In genomic region chr13:99506632-99507031, GRCh38 we compare ENCODE assay signal across 8 cellular contexts. TPM values are rescaled to one million over a fixed set of nuclear protein-coding genes. Genes with fewer than 3 reads are reported as not detected.
DNase-seq lines count a peak whose midpoint lies in the region; ATAC-seq and TF ChIP-seq lines count a peak whose summit lies in the region.

No MANE protein-coding gene starts in this region.

- no peak overlapping the region for H2AFZ ChIP-seq in SK-N-SH (ENCODE audit: low read depth)

- TF ChIP-seq RAD21 in SK-N-SH (IDR thresholded peaks at IDR 0.05; ENCODE audit: low read length) = no peak

- 85% methylated on average over 2 of the region's 2 CpGs for WGBS in SK-N-SH (ENCODE audit: low lambda C conversion rate)

- no peak for TF ChIP-seq CTCF in DOHH2 (IDR thresholded peaks at IDR 0.05; ENCODE audit: low read depth, low read length, poor library complexity, severe bottlenecking)
- TF ChIP-seq CTCF in GM20000 (IDR thresholded peaks at IDR 0.05; ENCODE audit: extremely low read depth, missing control alignments) = no peak
- no peak for TF ChIP-seq CTCF in SK-N-SH (IDR thresholded peaks at IDR 0.05)

- no peaks in the 10 kb centered on the region for H3K9me3 Mint-ChIP-seq in effector memory CD8-positive, alpha-beta T cell

- H3K36me3 Mint-ChIP-seq in effector memory CD8-positive, alpha-beta T cell (ENCODE audit: insufficient read depth) = peaks cover 27% of the 10 kb centered on the region

- H3K4me3 ChIP-seq in DOHH2 (ENCODE audit: low read length) (peak overlapping the region; percentile 86), SK-N-SH (ENCODE audit: low read depth in 2 of 2, low read length in 1 of 2) (no peak overlapping the region)

- peaks cover 19% of the 10 kb centered on the region for H3K9me3 ChIP-seq in DOHH2 (ENCODE audit: control insufficient read depth, insufficient read depth, low read length)
- H3K9me3 ChIP-seq in SK-N-SH = no peaks in the 10 kb centered on the region

- H3K27ac ChIP-seq in DOHH2 (ENCODE audit: low read depth, low read length) (no peak overlapping the region), SK-N-SH (ENCODE audit: low read depth in 2 of 2, low read length in 1 of 2) (no peak overlapping the region)

- H3K27me3 ChIP-seq in DOHH2 (ENCODE audit: control insufficient read depth, low read length) (no peaks in the 10 kb centered on the region), SK-N-SH (ENCODE audit: insufficient read depth) (no peaks in the 10 kb centered on the region)

- peak overlapping the region in 1 of 2 donors; percentile 13 for H3K4me3 Mint-ChIP-seq in effector memory CD8-positive, alpha-beta T cell

- H4K20me1 ChIP-seq in DOHH2 (ENCODE audit: control insufficient read depth, insufficient read depth, low read depth, low read length) (0 out of 2 replicates have a peak, but pooled peaks cover 8% of the 10 kb centered on the region), SK-N-SH (ENCODE audit: insufficient read depth) (peaks cover 76% of the 10 kb centered on the region)

- peaks cover 100% of the 10 kb centered on the region for H3K79me2 ChIP-seq in DOHH2 (ENCODE audit: control insufficient read depth, low read length)
- peaks cover 100% of the 10 kb centered on the region for H3K79me2 ChIP-seq in SK-N-SH (ENCODE audit: insufficient read depth)

- peaks cover 44 to 80% of the 10 kb centered on the region in 2 donors for H3K4me1 Mint-ChIP-seq in effector memory CD8-positive, alpha-beta T cell (ENCODE audit: low read depth in 2 of 2)

- CTCF ChIA-PET in SK-N-SH (lab: Yijun Ruan, JAX) = interaction anchor here (1.3 kb wide), 1 partner anchor 69 kb away, joined by 3 read pairs; no protein-coding TSS in a partner anchor

- POLR2A ChIA-PET in SK-N-SH (lab: Yijun Ruan, JAX) = no interaction called here

- H3K9me2 ChIP-seq in DOHH2 (replicated peaks; ENCODE audit: control insufficient read depth, low read length) (no peaks in the 10 kb centered on the region), SK-N-SH (no peaks in the 10 kb centered on the region)

- no peak for TF ChIP-seq EP300 in SK-N-SH (IDR thresholded peaks at IDR 0.05; ENCODE audit: borderline replicate concordance in 1 of 2, low read depth in 1 of 2, low read length in 1 of 2)

- H3K4me2 ChIP-seq in DOHH2 (ENCODE audit: low read length) = peak overlapping the region; percentile 81
- no peak overlapping the region for H3K4me2 ChIP-seq in SK-N-SH

- DNase-seq in GM20000 (ENCODE audit: low spot score) = peak; percentile 40
- DNase-seq in effector memory CD8-positive, alpha-beta T cell = no peak
- DNase-seq in activated gamma-delta T cell treated with Interleukin-2 at 50 U/mL for 16 hours = no peak
- no peak for DNase-seq in SK-N-SH
- no peak for DNase-seq in DMS153 treated with DMSO at 0.1 percent for 48 hours (lab: John Stamatoyannopoulos, UW; ENCODE audit: unreplicated experiment)
- no peak for DNase-seq in NCI-H446 treated with DMSO at 0.1 percent for 48 hours (lab: John Stamatoyannopoulos, UW)

- H3K36me3 ChIP-seq in DOHH2 (ENCODE audit: control insufficient read depth, low read length) = peaks cover 59% of the 10 kb centered on the region
- peaks cover 2 to 19% of the 10 kb centered on the region in 2 experiments for H3K36me3 ChIP-seq in SK-N-SH (replicated peaks in 1 of 2; ENCODE audit: control insufficient read depth in 1 of 2, insufficient read depth in 2 of 2, low read length in 1 of 2)

- H3F3A ChIP-seq in DOHH2 (ENCODE audit: control insufficient read depth, insufficient read depth) (peaks cover 19% of the 10 kb centered on the region), SK-N-SH (replicated peaks; ENCODE audit: insufficient read depth) (peaks cover 4% of the 10 kb centered on the region)

- peak overlapping the region; percentile 44 to 85 for H3K27ac Mint-ChIP-seq in effector memory CD8-positive, alpha-beta T cell

- H3K27me3 Mint-ChIP-seq in effector memory CD8-positive, alpha-beta T cell = no peaks in the 10 kb centered on the region

- H3K9ac ChIP-seq in SK-N-SH = no peak overlapping the region

- ATAC-seq in HG03442 (IDR thresholded peaks at IDR 0.05; ENCODE audit: unreplicated experiment) = peak; percentile 81
- ATAC-seq in effector memory CD8-positive, alpha-beta T cell (replicated peaks) = no peak

- peaks cover 56% of the 10 kb centered on the region for H3K4me1 ChIP-seq in DOHH2 (ENCODE audit: control insufficient read depth, low read length)
- H3K4me1 ChIP-seq in SK-N-SH (ENCODE audit: control insufficient read depth in 1 of 2, insufficient read depth in 2 of 2, low read depth in 1 of 2, low read length in 1 of 2) = peaks cover 5 to 13% of the 10 kb centered on the region in 2 experiments; a peak in 2 of 4 replicates

TF ChIP-seq in SK-N-SH, 30 proteins besides CTCF, POLR2A, EP300 and RAD21:
- no peak for TF ChIP-seq MXI1 (IDR thresholded peaks at IDR 0.05; ENCODE audit: low read depth, low read length)
- TF ChIP-seq, protein P1, sequence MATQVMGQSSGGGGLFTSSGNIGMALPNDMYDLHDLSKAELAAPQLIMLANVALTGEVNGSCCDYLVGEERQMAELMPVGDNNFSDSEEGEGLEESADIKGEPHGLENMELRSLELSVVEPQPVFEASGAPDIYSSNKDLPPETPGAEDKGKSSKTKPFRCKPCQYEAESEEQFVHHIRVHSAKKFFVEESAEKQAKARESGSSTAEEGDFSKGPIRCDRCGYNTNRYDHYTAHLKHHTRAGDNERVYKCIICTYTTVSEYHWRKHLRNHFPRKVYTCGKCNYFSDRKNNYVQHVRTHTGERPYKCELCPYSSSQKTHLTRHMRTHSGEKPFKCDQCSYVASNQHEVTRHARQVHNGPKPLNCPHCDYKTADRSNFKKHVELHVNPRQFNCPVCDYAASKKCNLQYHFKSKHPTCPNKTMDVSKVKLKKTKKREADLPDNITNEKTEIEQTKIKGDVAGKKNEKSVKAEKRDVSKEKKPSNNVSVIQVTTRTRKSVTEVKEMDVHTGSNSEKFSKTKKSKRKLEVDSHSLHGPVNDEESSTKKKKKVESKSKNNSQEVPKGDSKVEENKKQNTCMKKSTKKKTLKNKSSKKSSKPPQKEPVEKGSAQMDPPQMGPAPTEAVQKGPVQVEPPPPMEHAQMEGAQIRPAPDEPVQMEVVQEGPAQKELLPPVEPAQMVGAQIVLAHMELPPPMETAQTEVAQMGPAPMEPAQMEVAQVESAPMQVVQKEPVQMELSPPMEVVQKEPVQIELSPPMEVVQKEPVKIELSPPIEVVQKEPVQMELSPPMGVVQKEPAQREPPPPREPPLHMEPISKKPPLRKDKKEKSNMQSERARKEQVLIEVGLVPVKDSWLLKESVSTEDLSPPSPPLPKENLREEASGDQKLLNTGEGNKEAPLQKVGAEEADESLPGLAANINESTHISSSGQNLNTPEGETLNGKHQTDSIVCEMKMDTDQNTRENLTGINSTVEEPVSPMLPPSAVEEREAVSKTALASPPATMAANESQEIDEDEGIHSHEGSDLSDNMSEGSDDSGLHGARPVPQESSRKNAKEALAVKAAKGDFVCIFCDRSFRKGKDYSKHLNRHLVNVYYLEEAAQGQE (IDR thresholded peaks at IDR 0.05; ENCODE audit: low read depth, low read length) = no peak
- no peak for TF ChIP-seq RCOR1 (IDR thresholded peaks at IDR 0.05; ENCODE audit: low read length)

RNA-seq across cellular contexts. Expression of gene TM9SF2, which starts 5.4 kb away (rescaled TPM):
- polyA plus RNA-seq in SK-N-SH (2012; rRNA removed) = 49.8 and 69.8 TPM in 2 replicates
- 72.1 and 72.2 TPM in 2 replicates for polyA plus RNA-seq in SK-N-SH (2012; cell fraction: cytosol; rRNA removed)
- polyA plus RNA-seq in SK-N-SH (2012; cell fraction: nucleus; rRNA removed) = 17.5 and 47.6 TPM in 2 replicates
